In the genomic region with DNA sequence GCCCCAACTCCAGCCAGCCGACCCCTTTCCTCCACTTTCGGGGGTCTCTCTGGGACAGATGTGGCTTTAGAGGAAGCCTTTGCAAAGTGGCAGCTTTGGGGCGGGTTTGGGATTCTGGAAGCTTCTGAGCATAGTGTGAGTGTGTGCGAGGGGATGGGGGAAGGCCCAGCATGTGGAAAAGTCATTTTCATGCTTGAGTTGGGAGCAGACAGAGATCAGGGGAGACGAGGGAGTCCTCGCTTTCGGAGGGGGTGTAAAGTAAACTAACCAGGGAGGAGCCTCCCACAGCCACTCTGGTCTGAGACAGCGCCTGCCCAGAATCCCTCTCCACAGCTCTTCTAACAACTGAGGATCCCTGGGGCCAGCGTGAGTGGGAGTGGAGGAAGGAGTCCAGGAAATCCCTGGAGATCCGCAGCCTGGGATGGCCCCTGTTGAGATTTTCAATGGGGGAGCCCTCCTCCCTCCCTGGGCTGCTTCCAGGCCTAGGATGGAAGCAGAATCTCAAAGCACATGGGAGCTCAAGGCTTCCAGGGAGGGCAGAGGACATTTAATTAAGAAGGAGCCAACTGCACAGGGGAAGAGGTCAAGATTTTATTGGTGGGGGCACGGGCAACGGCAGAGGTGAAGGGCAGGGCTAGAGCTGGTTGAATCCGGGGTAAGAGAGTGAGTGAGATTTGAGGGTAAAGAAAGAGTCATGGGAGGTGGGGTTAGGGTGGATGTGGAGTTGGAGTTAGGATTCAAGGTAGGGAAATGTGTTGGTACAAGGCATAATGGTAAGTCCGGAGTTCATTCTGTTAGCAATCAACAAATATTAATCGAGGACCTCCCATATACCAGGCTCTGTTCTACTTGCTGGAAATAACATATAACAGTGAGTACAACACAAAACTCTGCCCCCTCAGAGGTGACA, we compare ENCODE assay signal across 13 cellular contexts.
DNase-seq lines count a peak whose midpoint lies in the region; ATAC-seq and TF ChIP-seq lines count a peak whose summit lies in the region.
"Had no signal": no experiment of that assay in that cellular context is flagged by ENCODE, and none has a peak within 500 bp of the region (broad histone marks: within the 10 kb centered on the region; RNA-seq: fewer than 3 reads in every experiment).

No MANE protein-coding gene starts in this region.

- no peak for TF ChIP-seq POLR2A in transverse colon (IDR thresholded peaks at IDR 0.05)

- intact Hi-C loops in heart right ventricle (cut with DNase I): no loop called here
- intact Hi-C loops in transverse colon (cut with DNase I; ENCODE audit: low total_unique reads): no loop called here
- intact Hi-C loops in mucosa of descending colon (cut with DNase I, micrococcal nuclease): no loop called here

- ATAC-seq in heart right ventricle (peak; percentile 34 to 83 (median 72)), omental fat pad (ENCODE audit: low FRiP score) (peak; percentile 72), mucosa of descending colon (no peak)
- ATAC-seq: CD8-positive, alpha-beta T cell; natural killer cell treated with Interleukin-12 subunit alpha and Interleukin-12 subunit beta and Interleukin-15 and Interleukin-18, amount 100 ng/mL, for 72 hours; stimulated activated memory B cell treated with anti-CD40 and anti-IgM and Interleukin-4, amounts not matched to agents 10 μg/mL and 1 μg/mL and 100 μg/mL, for 72 hours had no signal

- H3K9me3 ChIP-seq in adipocyte (ENCODE audit: control insufficient read depth, low read length) (peaks cover 2% of the 10 kb centered on the region), heart right ventricle (no peaks in the 10 kb centered on the region), transverse colon (no peaks in the 10 kb centered on the region), mucosa of descending colon (no peaks in the 10 kb centered on the region)

- 47 to 54% methylated on average over 15 of the region's 15 CpGs for WGBS in heart right ventricle, 2 donors
- 28 to 54% methylated on average over 6 to 15 of the region's 15 CpGs for WGBS in transverse colon (ENCODE audit: low coverage in 1 of 2), 2 donors

- H3K4me1 ChIP-seq in adipocyte (ENCODE audit: control insufficient read depth, insufficient read depth, low read length) (peaks cover 16% of the 10 kb centered on the region), heart right ventricle (peaks cover 0 to 24% (median 12%) of the 10 kb centered on the region in 9 donors), transverse colon (peaks cover 11 to 27% (median 16%) of the 10 kb centered on the region in 4 donors), mucosa of descending colon (ENCODE audit: low read depth) (peaks cover 9% of the 10 kb centered on the region)

- in situ Hi-C loops in transverse colon (cut with MboI; ENCODE audit: low pct_ligation_motif_present in 1 of 4, low pct_unique_long_range_greater_than_20kb in 1 of 4, low sequenced_read_pairs in 3 of 4): no loop called here

- DNase-seq in adipocyte (ENCODE audit: low read depth) (peak; percentile 16), heart right ventricle (peak; percentile 56 to 71), omental fat pad (ENCODE audit: low spot score) (no peak), transverse colon (no peak), GOT3 (lab: John Stamatoyannopoulos, UW) (no peak), mucosa of descending colon (no peak)
- no peak for DNase-seq in activated CD4-positive, alpha-beta T cell treated with anti-CD3 and anti-CD28 coated beads for 4 hours
- DNase-seq: activated CD8-positive, alpha-beta memory T cell treated with anti-CD3 and anti-CD28 coated beads, Interleukin-2, amount 50 U/mL, for 4 hours; CD8-positive, alpha-beta T cell; NCI-H1092 treated with DMSO at 0.1 percent for 48 hours; stimulated activated CD4-positive, alpha-beta T cell treated with anti-CD3 and anti-CD28 coated beads, Interleukin-1b, Interleukin-23, amount 100 ng/mL, for 48 hours had no signal

- H3K4me3 ChIP-seq in adipocyte (ENCODE audit: low read length) (no peak overlapping the region), heart right ventricle (peak overlapping the region in 5 of 10 donors; percentile 27 to 44 (median 34)), transverse colon (peak overlapping the region in 2 of 4 donors; percentile 13 to 15), mucosa of descending colon (no peak overlapping the region)

- H3K27me3 ChIP-seq in adipocyte (replicated peaks; ENCODE audit: control insufficient read depth, insufficient read depth, low read length): peaks cover 40% of the 10 kb centered on the region
- H3K27me3 ChIP-seq in heart right ventricle: peaks cover 0 to 34% (median 12%) of the 10 kb centered on the region in 7 donors
- peaks cover 10% of the 10 kb centered on the region for H3K27me3 ChIP-seq in transverse colon

- TF ChIP-seq CTCF in heart right ventricle (IDR thresholded peaks at IDR 0.05) (no peak), omental fat pad (IDR thresholded peaks at IDR 0.05) (no peak), transverse colon (IDR thresholded peaks at IDR 0.05) (no peak), mucosa of descending colon (IDR thresholded peaks at IDR 0.05) (no peak)

- no peak overlapping the region for H3K9ac ChIP-seq in adipocyte (ENCODE audit: low read length)

- H3K27ac ChIP-seq in heart right ventricle: peak overlapping the region in 6 of 10 donors; percentile 25 to 72 (median 62)
- peak overlapping the region; percentile 36 to 81 (median 58) for H3K27ac ChIP-seq in transverse colon

- TF ChIP-seq EP300 in transverse colon (IDR thresholded peaks at IDR 0.05; ENCODE audit: low read depth): no peak

- no peaks in the 10 kb centered on the region for H3K36me3 ChIP-seq in adipocyte (ENCODE audit: control insufficient read depth, insufficient read depth, low read length, severe bottlenecking)
- H3K36me3 ChIP-seq in heart right ventricle: no peaks in the 10 kb centered on the region
- H3K36me3 ChIP-seq in transverse colon: no peaks in the 10 kb centered on the region
- no peaks in the 10 kb centered on the region for H3K36me3 ChIP-seq in mucosa of descending colon (ENCODE audit: low read depth)

Comparison
In these comparisons a context has a peak if more than half of its experiments do, and no peak if none do; other contexts are left out.
1. DNase-seq: peak in adipocyte (single experiment) and heart right ventricle (2 of 2); none in omental fat pad (single experiment), transverse colon (single experiment), GOT3 (single experiment), mucosa of descending colon (0 of 3) and activated CD4-positive, alpha-beta T cell treated with anti-CD3 and anti-CD28 coated beads for 4 hours (0 of 2).